ENCODE assay signal across 6 cellular contexts in genomic region chr22:37806409-37807338, GRCh38. TPM values are rescaled to one million over a fixed set of nuclear protein-coding genes. Genes with fewer than 3 reads are reported as not detected.
DNase-seq lines count a peak whose midpoint lies in the region; ATAC-seq and TF ChIP-seq lines count a peak whose summit lies in the region.

No MANE protein-coding gene starts in this region.

- H3K27me3 ChIP-seq in adrenal gland (no peaks in the 10 kb centered on the region), muscle layer of duodenum (ENCODE audit: low read depth, low read length) (no peaks in the 10 kb centered on the region)

- TF ChIP-seq CTCF in adrenal gland (IDR thresholded peaks at IDR 0.05) = no peak

- peak in 1 of 2 donors; percentile 11 for TF ChIP-seq POLR2A in adrenal gland (IDR thresholded peaks at IDR 0.05)

- no peaks in the 10 kb centered on the region for H3K36me3 ChIP-seq in adrenal gland (replicated peaks in 1 of 2)
- H3K36me3 ChIP-seq in muscle layer of duodenum (ENCODE audit: control insufficient read depth in 1 of 2, insufficient read depth in 2 of 2, low read length in 2 of 2) = no peaks in the 10 kb centered on the region

- H3K27ac ChIP-seq in adrenal gland (peak overlapping the region in 2 of 5 donors; percentile 49 to 74), muscle layer of duodenum (ENCODE audit: low read length) (peak overlapping the region; percentile 85)

- H3K4me1 ChIP-seq in adrenal gland (replicated peaks in 1 of 2) (peaks cover 34 to 52% of the 10 kb centered on the region in 2 donors), muscle layer of duodenum (ENCODE audit: control insufficient read depth in 1 of 2, insufficient read depth in 2 of 2, low read length in 2 of 2) (peaks cover 5 to 25% of the 10 kb centered on the region in 2 donors)

- peak; percentile 48 for DNase-seq in NCI-H2171 treated with DMSO at 0.1 percent for 48 hours (lab: John Stamatoyannopoulos, UW)
- no peak for DNase-seq in NCI-H2171 (lab: John Stamatoyannopoulos, UW)
- peak in 4 of 7 donors; percentile 41 to 73 (median 53) for DNase-seq in adrenal gland

- intact Hi-C loops in adrenal gland (cut with DNase I) = no loop called here

- ATAC-seq in HG02840 (IDR thresholded peaks at IDR 0.05; ENCODE audit: low FRiP score, unreplicated experiment) = no peak
- ATAC-seq in HG03175 (IDR thresholded peaks at IDR 0.05; ENCODE audit: unreplicated experiment) = no peak

- H3K4me3 ChIP-seq in adrenal gland = peak overlapping the region in 2 of 4 donors; percentile 38 to 60
- H3K4me3 ChIP-seq in muscle layer of duodenum (ENCODE audit: low read depth in 1 of 2, low read length in 2 of 2) = peak overlapping the region; percentile 77 to 89

- whole genome bisulfite sequencing in adrenal gland, 4 donors = 4 to 8% (median 7%) methylated on average over 18 to 19 of the region's 19 CpGs

- H3K9me3 ChIP-seq in adrenal gland (replicated peaks in 1 of 3) = no peaks in the 10 kb centered on the region
- H3K9me3 ChIP-seq in muscle layer of duodenum (ENCODE audit: control insufficient read depth in 1 of 2, low read length in 2 of 2) = no peaks in the 10 kb centered on the region

RNA-seq across cellular contexts. Expression of gene GCAT, which starts 1.1 kb away (rescaled TPM):
- total RNA-seq in adrenal gland = 10 to 100 TPM; 20.5 to 87.9 (median 30.4) TPM
- 10 to 100 TPM; 18.2 to 37.2 (median 37.1) TPM for polyA plus RNA-seq in adrenal gland

RNA-seq across cellular contexts. Expression of gene GALR3, which starts 16.5 kb away (rescaled TPM):
- total RNA-seq in adrenal gland = under 1 TPM in 1 of 8 donors, not detected in 7; 0.19 TPM
- not detected for polyA plus RNA-seq in adrenal gland

RNA-seq across cellular contexts. Expression of gene ANKRD54, which starts 37.5 kb away (rescaled TPM):
- total RNA-seq in adrenal gland = 100 to 1,000 TPM in 1 of 8 donors, 10 to 100 TPM in 7; 24.0 to 114 (median 42.2) TPM
- polyA plus RNA-seq in adrenal gland = 10 to 100 TPM; 32.9 to 44.1 (median 40.6) TPM

RNA-seq across cellular contexts. Expression of gene EIF3L, which starts 42.5 kb away (rescaled TPM):
- total RNA-seq in adrenal gland = 100 to 1,000 TPM; 188 to 474 (median 396) TPM
- 100 to 1,000 TPM; 210 to 425 (median 291) TPM for polyA plus RNA-seq in adrenal gland
